Comparison of ENCODE assay signal across 15 cellular contexts in genomic region chr7:962401-963081, GRCh38. TPM values are rescaled to one million over a fixed set of nuclear protein-coding genes. Genes with fewer than 3 reads are reported as not detected.
"Had no signal": no experiment of that assay in that cellular context is flagged by ENCODE, and none has a peak within 500 bp of the region (broad histone marks: within the 10 kb centered on the region; RNA-seq: fewer than 3 reads in every experiment).

No MANE protein-coding gene starts in this region.

- ATAC-seq: left lung had no signal

- H3K27ac ChIP-seq: left lung had no signal

- H3K4me3 Mint-ChIP-seq: activated naive CD4-positive, alpha-beta T cell treated with anti-CD3 and anti-CD28 coated beads, Interleukin-2, amount 50 U/mL, for 24 hours; brain; endodermal cell; stimulated activated naive B cell treated with anti-CD40 and anti-IgM and Interleukin-4, amounts not matched to agents 10 μg/mL and 1 μg/mL and 100 μg/mL, for 72 hours; T-helper 2 cell treated with Interferon-gamma antibody and Interleukin-4, amounts not matched to agents 5 μg/mL and 100 μg/mL, for 36 hours; type B pancreatic cell had no signal

- H3K27me3 Mint-ChIP-seq: activated naive CD4-positive, alpha-beta T cell treated with anti-CD3 and anti-CD28 coated beads, Interleukin-2, amount 50 U/mL, for 24 hours; brain; type B pancreatic cell had no signal

- H3K9me3 Mint-ChIP-seq: activated naive CD4-positive, alpha-beta T cell treated with anti-CD3 and anti-CD28 coated beads, Interleukin-2, amount 50 U/mL, for 24 hours; brain; neural crest cell; T-helper 2 cell treated with Interferon-gamma antibody and Interleukin-4, amounts not matched to agents 5 μg/mL and 100 μg/mL, for 36 hours; type B pancreatic cell had no signal

- H3K4me3 ChIP-seq: left lung had no signal

- H3K9me3 ChIP-seq: left lung had no signal

- H3K36me3 Mint-ChIP-seq: activated naive CD4-positive, alpha-beta T cell treated with anti-CD3 and anti-CD28 coated beads, Interleukin-2, amount 50 U/mL, for 24 hours; type B pancreatic cell had no signal

- DNase-seq: activated CD4-positive, alpha-beta T cell treated with anti-CD3 and anti-CD28 coated beads, Interleukin-2, amount 50 U/mL, for 4 hours; activated T-cell treated with anti-CD3 and anti-CD28 coated beads, Interleukin-2, amount 50 U/mL, for 1 hour; cerebellar nuclear complex; endodermal cell; erythroblast; stimulated activated CD4-positive, alpha-beta T cell treated with anti-CD3 and anti-CD28 coated beads, Interleukin-1b, Interleukin-23, amount 100 ng/mL, for 48 hours; stimulated activated naive B cell treated with anti-CD40 and anti-IgM and Interleukin-4, amounts not matched to agents 10 μg/mL and 1 μg/mL and 100 μg/mL, for 72 hours had no signal

- H3K4me1 Mint-ChIP-seq: endodermal cell had no signal

- H3K27ac Mint-ChIP-seq: activated naive CD4-positive, alpha-beta T cell treated with anti-CD3 and anti-CD28 coated beads, Interleukin-2, amount 50 U/mL, for 24 hours; endodermal cell; stimulated activated naive B cell treated with anti-CD40 and anti-IgM and Interleukin-4, amounts not matched to agents 10 μg/mL and 1 μg/mL and 100 μg/mL, for 72 hours; T-helper 2 cell treated with Interferon-gamma antibody and Interleukin-4, amounts not matched to agents 5 μg/mL and 100 μg/mL, for 36 hours; type B pancreatic cell had no signal

RNA-seq across cellular contexts. Expression of gene CYP2W1, which starts 20.4 kb away (rescaled TPM):
- total RNA-seq: dermis microvascular lymphatic vessel endothelial cell, endodermal cell, left lung, mesenteric fat pad, neural crest cell had no signal
